Comparison of ENCODE assay signal across 9 cellular contexts in genomic region chr22:37533995-37534394, GRCh38. TPM values are rescaled to one million over a fixed set of nuclear protein-coding genes. Genes with fewer than 3 reads are reported as not detected.
DNase-seq lines count a peak whose midpoint lies in the region; ATAC-seq and TF ChIP-seq lines count a peak whose summit lies in the region.
"Had no signal": no experiment of that assay in that cellular context is flagged by ENCODE, and none has a peak within 500 bp of the region (broad histone marks: within the 10 kb centered on the region; RNA-seq: fewer than 3 reads in every experiment).

No MANE protein-coding gene starts in this region.

- DNase-seq in activated naive CD4-positive, alpha-beta T cell treated with anti-CD3 and anti-CD28 coated beads, Interleukin-2, amount 50 U/mL, for 72 hours (ENCODE audit: low spot score in 2 of 2), result no peak
- no peak for DNase-seq in activated naive CD4-positive, alpha-beta T cell treated with anti-CD3 and anti-CD28 coated beads, Interleukin-2, amount 50 U/mL, for 16 hours
- peak; percentile 39 for DNase-seq in NCI-H82 (lab: John Stamatoyannopoulos, UW)
- peak; percentile 98 for DNase-seq in mammary epithelial cell
- DNase-seq in stromal cell of bone marrow (ENCODE audit: low read depth), result peak; percentile 60
- no peak for DNase-seq in midbrain (lab: John Stamatoyannopoulos, UW)
- no peak for DNase-seq in Caco-2

- H3K79me2 ChIP-seq in mammary epithelial cell (ENCODE audit: insufficient read depth, low read length), result no peaks in the 10 kb centered on the region

- dilution Hi-C loops in mammary epithelial cell (cut with HindIII; ENCODE audit: low sequenced_read_pairs), result loop anchor here (5.0 kb wide), 1 partner anchor 38 kb away; no protein-coding TSS in a partner anchor

- H3K9me3 ChIP-seq in mammary epithelial cell (replicated peaks; ENCODE audit: insufficient read depth, low read length), result no peaks in the 10 kb centered on the region
- H3K9me3 ChIP-seq in Caco-2, result no peaks in the 10 kb centered on the region

- no peak overlapping the region for H3K4me3 Mint-ChIP-seq in Caco-2 (ENCODE audit: unreplicated experiment)

- peak overlapping the region; percentile 65 for H3K9ac ChIP-seq in mammary epithelial cell (ENCODE audit: insufficient read depth, low read length)

- H3K4me1 ChIP-seq in mammary epithelial cell (ENCODE audit: insufficient read depth, low read length), result peaks cover 20% of the 10 kb centered on the region
- peaks cover 1% of the 10 kb centered on the region for H3K4me1 ChIP-seq in Caco-2

- no peaks in the 10 kb centered on the region for H3K9me3 Mint-ChIP-seq in activated naive CD4-positive, alpha-beta T cell treated with anti-CD3 and anti-CD28 coated beads, Interleukin-2, amount 50 U/mL, for 72 hours
- H3K9me3 Mint-ChIP-seq in Caco-2 (ENCODE audit: unreplicated experiment), result no peaks in the 10 kb centered on the region

- peaks cover 5% of the 10 kb centered on the region for H3K4me1 Mint-ChIP-seq in Caco-2 (ENCODE audit: low read depth, unreplicated experiment)

- ATAC-seq in activated naive CD4-positive, alpha-beta T cell treated with anti-CD3 and anti-CD28 coated beads, Interleukin-2, amount 50 U/mL, for 72 hours, result peak; percentile 12 to 59
- no peak for ATAC-seq in HG02759 (IDR thresholded peaks at IDR 0.05; ENCODE audit: unreplicated experiment)
- ATAC-seq: left lobe of liver had no signal

- POLR2A ChIA-PET in Caco-2 (lab: Charles Lee), result no interaction called here

- H3K4me2 ChIP-seq in mammary epithelial cell (ENCODE audit: insufficient read depth, low read depth, low read length), result peak overlapping the region; percentile 6

- no peak overlapping the region for H3K4me3 ChIP-seq in mammary epithelial cell (replicated peaks in 1 of 3; ENCODE audit: insufficient read depth in 1 of 3, low read depth in 2 of 3, low read length in 3 of 3)
- no peak overlapping the region for H3K4me3 ChIP-seq in Caco-2 (ENCODE audit: low read depth, low read length)

- CTCF ChIA-PET in mammary epithelial cell (lab: Charles Lee; ENCODE audit: low non-redundant PET) (no interaction called here), Caco-2 (lab: Charles Lee) (interaction anchor here (0.8 kb wide), 1 partner anchor 58 kb away, joined by 3 read pairs; no protein-coding TSS in a partner anchor)

- H3K27ac ChIP-seq in mammary epithelial cell (ENCODE audit: insufficient read depth, low read depth, low read length), result peak overlapping the region; percentile 80

- H3K36me3 Mint-ChIP-seq in activated naive CD4-positive, alpha-beta T cell treated with anti-CD3 and anti-CD28 coated beads, Interleukin-2, amount 50 U/mL, for 72 hours, result no peaks in the 10 kb centered on the region
- no peaks in the 10 kb centered on the region for H3K36me3 Mint-ChIP-seq in Caco-2 (ENCODE audit: insufficient read depth, unreplicated experiment)

- H3K36me3 ChIP-seq in mammary epithelial cell (ENCODE audit: insufficient read depth, low read length) (no peaks in the 10 kb centered on the region), Caco-2 (ENCODE audit: control insufficient read depth, insufficient read depth, low read length) (no peaks in the 10 kb centered on the region)

- H3K27me3 ChIP-seq in mammary epithelial cell (ENCODE audit: insufficient read depth, low read length) (no peaks in the 10 kb centered on the region), Caco-2 (replicated peaks; ENCODE audit: control insufficient read depth, insufficient read depth, low read length) (no peaks in the 10 kb centered on the region)

- WGBS in mammary epithelial cell (ENCODE audit: low coverage, missing lambda C conversion rate), result 6% methylated on average over 9 of the region's 9 CpGs

- no peaks in the 10 kb centered on the region for H4K20me1 ChIP-seq in mammary epithelial cell (ENCODE audit: insufficient read depth, low read length)

- no peak overlapping the region for H3K27ac Mint-ChIP-seq in activated naive CD4-positive, alpha-beta T cell treated with anti-CD3 and anti-CD28 coated beads, Interleukin-2, amount 50 U/mL, for 72 hours
- no peak overlapping the region for H3K27ac Mint-ChIP-seq in Caco-2 (ENCODE audit: unreplicated experiment)

- no peaks in the 10 kb centered on the region for H3K27me3 Mint-ChIP-seq in Caco-2 (ENCODE audit: insufficient read depth, unreplicated experiment)

- intact Hi-C loops in mammary epithelial cell (cut with micrococcal nuclease) (no loop called here), Caco-2 (cut with micrococcal nuclease; ENCODE audit: unreplicated experiment) (no loop called here)

- no peak overlapping the region for H2AFZ ChIP-seq in mammary epithelial cell (ENCODE audit: low read depth, low read length)

- in situ Hi-C loops in mammary epithelial cell (cut with MboI; ENCODE audit: low sequenced_read_pairs in 2 of 2), result loop anchor here in 1 of 2 donors (5.0 kb wide), 1 partner anchor 38 kb away; no protein-coding TSS in a partner anchor

- TF ChIP-seq CTCF in mammary epithelial cell (conservative IDR thresholded peaks at IDR 0.05 in 1 of 2, IDR thresholded peaks at IDR 0.05 in 1 of 2; ENCODE audit: extremely low read depth in 1 of 2, insufficient read depth in 1 of 2, low read depth in 1 of 2, low read length in 2 of 2) (peak in 1 of 2 donors; percentile 9), Caco-2 (IDR thresholded peaks at IDR 0.05; ENCODE audit: insufficient read depth in 1 of 2, low read depth in 1 of 2, low read length in 1 of 2, severe bottlenecking in 1 of 2, unreplicated experiment in 1 of 2) (no peak)

- BruUV-seq in mammary epithelial cell (replicated peaks; lab: Mats Ljungman, UMichigan) (no TSS peak), Caco-2 (replicated peaks; lab: Mats Ljungman, UMichigan) (no TSS peak)

RNA-seq across cellular contexts. Expression of gene CARD10, which starts 14.8 kb away (rescaled TPM):
- total RNA-seq in activated naive CD4-positive, alpha-beta T cell treated with anti-CD3 and anti-CD28 coated beads, Interleukin-2, amount 50 U/mL, for 72 hours, result under 1 TPM; 0.09 to 0.51 TPM
- total RNA-seq in mammary epithelial cell, result 100 to 1,000 TPM in 1 of 2 donors, 10 to 100 TPM in 1; 62.0 to 152 TPM
- polyA plus RNA-seq in mammary epithelial cell, result 71.0 TPM
- polyA minus RNA-seq in mammary epithelial cell, result 118 TPM
- total RNA-seq in Caco-2 (2022), result 26.5 and 31.7 TPM in 2 replicates

RNA-seq across cellular contexts. Expression of gene CDC42EP1, which starts 26.3 kb away (rescaled TPM):
- total RNA-seq in activated naive CD4-positive, alpha-beta T cell treated with anti-CD3 and anti-CD28 coated beads, Interleukin-2, amount 50 U/mL, for 72 hours, result 1 to 10 TPM in 1 of 2 donors, under 1 TPM in 1; 0.09 to 1.9 TPM
- 10 to 100 TPM; 17.5 to 98.4 TPM for total RNA-seq in mammary epithelial cell
- polyA plus RNA-seq in mammary epithelial cell, result 12.7 TPM
- polyA minus RNA-seq in mammary epithelial cell, result 32.2 TPM
- total RNA-seq in Caco-2 (2022), result 75.0 and 76.1 TPM in 2 replicates

RNA-seq across cellular contexts. Expression of gene LGALS2, which starts 45.9 kb away (rescaled TPM):
- not detected for total RNA-seq in activated naive CD4-positive, alpha-beta T cell treated with anti-CD3 and anti-CD28 coated beads, Interleukin-2, amount 50 U/mL, for 72 hours
- total RNA-seq in mammary epithelial cell (not detected), Caco-2 (2022) (33.2 and 35.2 TPM in 2 replicates)
- not detected for polyA plus RNA-seq in mammary epithelial cell
- not detected for polyA minus RNA-seq in mammary epithelial cell

RNA-seq across cellular contexts. Expression of gene MFNG, which starts 47.8 kb away (rescaled TPM):
- total RNA-seq in activated naive CD4-positive, alpha-beta T cell treated with anti-CD3 and anti-CD28 coated beads, Interleukin-2, amount 50 U/mL, for 72 hours, result 100 to 1,000 TPM in 1 of 2 donors, 10 to 100 TPM in 1; 88.7 to 169 TPM
- 10 to 100 TPM in 1 of 2 donors, 1 to 10 TPM in 1; 3.5 to 48.9 TPM for total RNA-seq in mammary epithelial cell
- polyA plus RNA-seq in mammary epithelial cell, result 6.0 TPM
- not detected for polyA minus RNA-seq in mammary epithelial cell
- 3.6 TPM in 2 replicates for total RNA-seq in Caco-2 (2022)

Comparison
In these comparisons a context has a peak if more than half of its experiments do, and no peak if none do; other contexts are left out.
1. DNase-seq: peak in NCI-H82 (single experiment), mammary epithelial cell (single experiment) and stromal cell of bone marrow (single experiment); none in activated naive CD4-positive, alpha-beta T cell treated with anti-CD3 and anti-CD28 coated beads, Interleukin-2, amount 50 U/mL, for 72 hours (0 of 2), activated naive CD4-positive, alpha-beta T cell treated with anti-CD3 and anti-CD28 coated beads, Interleukin-2, amount 50 U/mL, for 16 hours (single experiment), midbrain (single experiment) and Caco-2 (0 of 2).
2. RNA of gene CARD10, which starts 14.8 kb away (total RNA-seq): 62.0 to 152 TPM in mammary epithelial cell and 26.5 to 31.7 TPM in Caco-2; 0.09 to 0.51 TPM in activated naive CD4-positive, alpha-beta T cell treated with anti-CD3 and anti-CD28 coated beads, Interleukin-2, amount 50 U/mL, for 72 hours; every median in the first group is over 10 times any median in the second.
3. RNA of gene CDC42EP1, which starts 26.3 kb away (total RNA-seq): 17.5 to 98.4 TPM in mammary epithelial cell and 75.0 to 76.1 TPM in Caco-2; 0.09 to 1.9 TPM in activated naive CD4-positive, alpha-beta T cell treated with anti-CD3 and anti-CD28 coated beads, Interleukin-2, amount 50 U/mL, for 72 hours; every median in the first group is over 4 times any median in the second.
4. RNA of gene LGALS2, which starts 45.9 kb away (total RNA-seq): 33.2 to 35.2 TPM in Caco-2; not detected in activated naive CD4-positive, alpha-beta T cell treated with anti-CD3 and anti-CD28 coated beads, Interleukin-2, amount 50 U/mL, for 72 hours and not detected in mammary epithelial cell; every median in the first group is over 10 times any median in the second.